Comparison of ENCODE assay signal across 9 cellular contexts in genomic region chr14:77124345-77125274, GRCh38. TPM values are rescaled to one million over a fixed set of nuclear protein-coding genes. Genes with fewer than 3 reads are reported as not detected.
DNase-seq lines count a peak whose midpoint lies in the region; ATAC-seq, FAIRE-seq and TF ChIP-seq lines count a peak whose summit lies in the region.
"Had no signal": no experiment of that assay in that cellular context is flagged by ENCODE, and none has a peak within 500 bp of the region (broad histone marks: within the 10 kb centered on the region; RNA-seq: fewer than 3 reads in every experiment).

No MANE protein-coding gene starts in this region.

- peak overlapping the region; percentile 84 for H3K4me2 ChIP-seq in fibroblast of lung (ENCODE audit: extremely low read depth, insufficient read depth, low read length)

- peak overlapping the region; percentile 76 for H3K4me3 Mint-ChIP-seq in natural killer cell

- ATAC-seq in natural killer cell = peak; percentile 87 to 91 (median 87)
- no peak for ATAC-seq in GM18907 (IDR thresholded peaks at IDR 0.05; ENCODE audit: unreplicated experiment)
- ATAC-seq in GM18861 (IDR thresholded peaks at IDR 0.05; ENCODE audit: unreplicated experiment) = no peak

- no peak for TF ChIP-seq POLR2A in GM12892 (IDR thresholded peaks at IDR 0.05; ENCODE audit: low read depth, low read length)

- H4K20me1 ChIP-seq in fibroblast of lung (ENCODE audit: control insufficient read depth, extremely low read depth, insufficient read depth, low read length) = no peaks in the 10 kb centered on the region

- H3K4me3 ChIP-seq in fibroblast of lung (replicated peaks in 1 of 4; ENCODE audit: control extremely low read depth in 1 of 4, insufficient read depth in 1 of 4, low read depth in 3 of 4, low read length in 4 of 4) (peak overlapping the region in 3 of 4 experiments; percentile 38 to 55 (median 50)), stomach smooth muscle (ENCODE audit: low read length in 2 of 2) (peak overlapping the region; percentile 81 to 85)

- H3K36me3 Mint-ChIP-seq in natural killer cell = no peaks in the 10 kb centered on the region

- peaks cover 17 to 25% of the 10 kb centered on the region in 2 donors for H3K27me3 Mint-ChIP-seq in natural killer cell (ENCODE audit: low read depth in 2 of 2)

- H3K27ac Mint-ChIP-seq in natural killer cell = peak overlapping the region in 1 of 2 donors; percentile 57

- peaks cover 24 to 31% of the 10 kb centered on the region in 2 donors for H3K4me1 Mint-ChIP-seq in natural killer cell

- H3K9ac ChIP-seq in fibroblast of lung (ENCODE audit: insufficient read depth, low read length) (no peak overlapping the region), stomach smooth muscle (ENCODE audit: low read length in 2 of 2) (peak overlapping the region; percentile 67 to 68)

- H2AFZ ChIP-seq in fibroblast of lung (ENCODE audit: low read length) = peak overlapping the region; percentile 70

- H3K9me3 Mint-ChIP-seq in natural killer cell = no peaks in the 10 kb centered on the region

- TF ChIP-seq CTCF in fibroblast of lung (conservative IDR thresholded peaks at IDR 0.05 in 1 of 2, IDR thresholded peaks at IDR 0.05 in 1 of 2; ENCODE audit: low read depth in 1 of 2, low read length in 2 of 2) = peak in 1 of 2 donors; percentile 16
- peak; percentile 74 for TF ChIP-seq CTCF in natural killer cell (IDR thresholded peaks at IDR 0.05)

- H3K36me3 ChIP-seq in fibroblast of lung (ENCODE audit: control insufficient read depth, insufficient read depth, low read length) (no peaks in the 10 kb centered on the region), stomach smooth muscle (ENCODE audit: control insufficient read depth in 2 of 2, insufficient read depth in 2 of 2, low read length in 2 of 2) (peaks cover 4% of the 10 kb centered on the region in 2 donors)

- H3K9me3 ChIP-seq in fibroblast of lung (ENCODE audit: control insufficient read depth, insufficient read depth, low read depth, low read length) (no peaks in the 10 kb centered on the region), stomach smooth muscle (ENCODE audit: control insufficient read depth in 2 of 2, low read length in 2 of 2) (no peaks in the 10 kb centered on the region)

- no peaks in the 10 kb centered on the region for H3K4me1 ChIP-seq in fibroblast of lung (ENCODE audit: control insufficient read depth, extremely low read depth, insufficient read depth, low read length)
- peaks cover 27% of the 10 kb centered on the region for H3K4me1 ChIP-seq in stomach smooth muscle (ENCODE audit: control insufficient read depth, insufficient read depth, low read length)

- intact Hi-C loops in natural killer cell (cut with micrococcal nuclease) = loop anchor here (1.0 kb wide), 1 partner anchor 26 kb away; the partner anchor contains the start of gene CIPC

- peak; percentile 63 for DNase-seq in GM12892 (ENCODE audit: insufficient read length)
- DNase-seq in NCI-H526 treated with DMSO at 0.1 percent for 48 hours (lab: John Stamatoyannopoulos, UW) = peak; percentile 16
- DNase-seq in activated T-cell treated with anti-CD3 and anti-CD28 coated beads, Interleukin-2, amount 50 U/mL, for 48 hours = peak; percentile 75 to 79
- peak; percentile 17 to 27 for DNase-seq in fibroblast of lung (ENCODE audit: low read depth in 2 of 2)
- DNase-seq in natural killer cell = peak; percentile 72

- FAIRE-seq in GM12892 (lab: Jason Lieb, UNC) = no peak
- FAIRE-seq: colon had no signal

- H3K79me2 ChIP-seq in fibroblast of lung (ENCODE audit: control insufficient read depth, insufficient read depth, low read length) = no peaks in the 10 kb centered on the region

- H3K27ac ChIP-seq in fibroblast of lung (ENCODE audit: insufficient read depth, low read length) (no peak overlapping the region), stomach smooth muscle (ENCODE audit: low read length) (no peak overlapping the region)

- H3K27me3 ChIP-seq in fibroblast of lung (ENCODE audit: control insufficient read depth, insufficient read depth, low read length) (peaks cover 11% of the 10 kb centered on the region), stomach smooth muscle (ENCODE audit: control insufficient read depth in 1 of 2, insufficient read depth in 2 of 2, low read length in 2 of 2) (peaks cover 14 to 21% of the 10 kb centered on the region in 2 donors)

RNA-seq across cellular contexts. Expression of gene ZDHHC22, which starts 17.0 kb away (rescaled TPM):
- polyA plus RNA-seq in GM12892 (2012; ENCODE audit: missing spikeins) = not detected
- total RNA-seq in fibroblast of lung = not detected in 2 replicates
- not detected in 2 replicates for polyA plus RNA-seq in fibroblast of lung
- not detected in 2 replicates for polyA plus RNA-seq in fibroblast of lung (2012)
- polyA minus RNA-seq in fibroblast of lung (ENCODE audit: low replicate concordance) = not detected in 2 replicates
- total RNA-seq in natural killer cell = not detected

RNA-seq across cellular contexts. Expression of gene CIPC, which starts 26.6 kb away (rescaled TPM):
- polyA plus RNA-seq in GM12892 (2012; ENCODE audit: missing spikeins) = 11.6 TPM
- 10.8 and 12.1 TPM in 2 replicates for total RNA-seq in fibroblast of lung
- polyA plus RNA-seq in fibroblast of lung = 8.9 and 12.8 TPM in 2 replicates
- 4.8 and 7.4 TPM in 2 replicates for polyA plus RNA-seq in fibroblast of lung (2012)
- polyA minus RNA-seq in fibroblast of lung (ENCODE audit: low replicate concordance) = 9.5 and 11.5 TPM in 2 replicates
- 10 to 100 TPM in 1 of 3 donors, 1 to 10 TPM in 2; 7.1 to 10.0 (median 9.9) TPM for total RNA-seq in natural killer cell

RNA-seq across cellular contexts. Expression of gene TMEM63C, which starts 57.0 kb away (rescaled TPM):
- polyA plus RNA-seq in GM12892 (2012; ENCODE audit: missing spikeins) = 0.08 TPM
- total RNA-seq in fibroblast of lung = 0.66 TPM in 1 of 2 replicates, not detected in the other
- not detected in 2 replicates for polyA plus RNA-seq in fibroblast of lung
- not detected in 2 replicates for polyA plus RNA-seq in fibroblast of lung (2012)
- polyA minus RNA-seq in fibroblast of lung (ENCODE audit: low replicate concordance) = not detected in 2 replicates
- 1 to 10 TPM; 1.5 to 5.1 (median 2.1) TPM for total RNA-seq in natural killer cell

Comparison
In these comparisons a context has a peak if more than half of its experiments do, and no peak if none do; other contexts are left out.
1. DNase-seq: peak in every context shown above with its lines; median percentile 77 in activated T-cell treated with anti-CD3 and anti-CD28 coated beads, Interleukin-2, amount 50 U/mL, for 48 hours; 72 in natural killer cell; 63 in GM12892; 22 in fibroblast of lung; 16 in NCI-H526 treated with DMSO at 0.1 percent for 48 hours.
2. ATAC-seq: peak in natural killer cell (3 of 3); none in GM18907 (single experiment) and GM18861 (single experiment).